ENCODE assay signal across 8 cellular contexts in the genomic region with DNA sequence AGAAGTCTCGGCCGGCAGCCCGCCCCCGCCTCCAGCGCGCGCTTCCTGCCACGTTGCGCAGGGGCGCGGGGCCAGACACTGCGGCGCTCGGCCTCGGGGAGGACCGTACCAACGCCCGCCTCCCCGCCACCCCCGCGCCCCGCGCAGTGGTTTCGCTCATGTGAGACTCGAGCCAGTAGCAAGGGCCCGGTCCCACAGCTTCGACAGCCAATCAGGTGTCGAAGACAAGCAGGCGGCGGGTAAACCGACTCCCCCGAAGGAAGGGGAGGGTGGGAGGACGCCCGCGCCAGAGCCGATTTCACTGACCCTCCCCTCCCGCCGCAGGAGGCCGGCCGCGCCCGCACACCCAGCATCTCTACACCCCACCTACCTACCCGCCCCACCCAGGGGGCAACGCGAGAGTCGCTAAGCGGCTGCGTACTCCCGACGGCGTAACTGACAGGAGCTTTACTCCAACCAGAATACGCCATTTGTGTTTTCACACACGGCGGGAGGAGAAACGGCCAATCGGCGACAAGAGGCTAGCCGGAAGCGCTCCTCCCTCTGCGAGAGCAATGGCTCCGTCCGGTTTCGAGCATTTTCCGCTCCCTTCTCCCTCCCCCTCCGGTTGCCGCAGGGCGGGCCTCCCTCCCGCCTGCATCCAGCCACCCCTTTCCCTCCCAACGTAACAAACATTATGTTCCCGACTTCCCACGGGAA. TPM values are rescaled to one million over a fixed set of nuclear protein-coding genes. Genes with fewer than 3 reads are reported as not detected.
DNase-seq lines count a peak whose midpoint lies in the region; ATAC-seq and TF ChIP-seq lines count a peak whose summit lies in the region.

No MANE protein-coding gene starts in this region.

- H3K4me1 ChIP-seq in mucosa of descending colon (ENCODE audit: low read depth): peaks cover 44% of the 10 kb centered on the region

- no peak for TF ChIP-seq EP300 in Ishikawa (IDR thresholded peaks at IDR 0.05; ENCODE audit: borderline replicate concordance)

- TF ChIP-seq CTCF in epithelial cell of proximal tubule (conservative IDR thresholded peaks at IDR 0.05; ENCODE audit: low read depth, low read length) (no peak), mucosa of descending colon (IDR thresholded peaks at IDR 0.05) (no peak)

- intact Hi-C loops in mucosa of descending colon (cut with DNase I, micrococcal nuclease): no loop called here

- no peak for TF ChIP-seq RAD21 in Ishikawa (IDR thresholded peaks at IDR 0.05; ENCODE audit: low read depth)

- ATAC-seq in GM21619 (IDR thresholded peaks at IDR 0.05; ENCODE audit: unreplicated experiment) (peak; percentile 66), mucosa of descending colon (peak; percentile 80)

- H3K4me3 ChIP-seq in epithelial cell of proximal tubule (ENCODE audit: low read depth, low read length): peak overlapping the region; percentile 90
- peak overlapping the region; percentile 50 for H3K4me3 ChIP-seq in mucosa of descending colon

- H3K9me3 ChIP-seq in mucosa of descending colon: no peaks in the 10 kb centered on the region

- DNase-seq in DMS114 treated with DMSO at 0.1 percent for 48 hours (lab: John Stamatoyannopoulos, UW; ENCODE audit: unreplicated experiment) (peak; percentile 89), OCI-M2 (lab: John Stamatoyannopoulos, UW; ENCODE audit: unreplicated experiment) (peak; percentile 84), epithelial cell of proximal tubule (ENCODE audit: low read depth) (peak; percentile 93), mucosa of descending colon (peak; percentile 99)
- peak; percentile 100 for DNase-seq in activated T-cell treated with anti-CD3 and anti-CD28 coated beads, Interleukin-2, amount 50 U/mL, for 1 hour
- peak; percentile 97 to 98 for DNase-seq in stimulated activated CD8-positive, alpha-beta memory T cell treated with anti-CD3 and anti-CD28 coated beads, Interleukin-4, amount 100 ng/mL, for 1 hour (ENCODE audit: low read depth in 2 of 2, low spot score in 1 of 2)

- H3K36me3 ChIP-seq in mucosa of descending colon (ENCODE audit: low read depth): no peaks in the 10 kb centered on the region

TF ChIP-seq in Ishikawa, 13 proteins besides CTCF, POLR2A, EP300 and RAD21:
- TF ChIP-seq TCF12 (IDR thresholded peaks at IDR 0.05; ENCODE audit: low read depth) (no peak), CREB1 (IDR thresholded peaks at IDR 0.05; ENCODE audit: low read depth) (peak; percentile 68; the same call in 1 of the 2 replicates), TAF1 (IDR thresholded peaks at IDR 0.05; ENCODE audit: low read depth) (no peak; the same call in 1 of the 2 replicates), CEBPB (IDR thresholded peaks at IDR 0.05) (peak; percentile 19; the same call in 1 of the 2 replicates), FOXM1 (IDR thresholded peaks at IDR 0.05; ENCODE audit: borderline replicate concordance, low read depth) (peak; percentile 35; the same call in 1 of the 2 replicates), MAX (IDR thresholded peaks at IDR 0.05) (peak; percentile 97), YY1 (IDR thresholded peaks at IDR 0.05; ENCODE audit: low read depth) (peak; percentile 87), ZBTB7A (IDR thresholded peaks at IDR 0.05; ENCODE audit: low read depth) (no peak), TEAD4 (IDR thresholded peaks at IDR 0.05) (no peak; the same call in none of the 2 replicates), NFIC (IDR thresholded peaks at IDR 0.05) (peak; percentile 55), EGR1 (IDR thresholded peaks at IDR 0.05) (peak; percentile 86)
- TF ChIP-seq, protein P1, sequence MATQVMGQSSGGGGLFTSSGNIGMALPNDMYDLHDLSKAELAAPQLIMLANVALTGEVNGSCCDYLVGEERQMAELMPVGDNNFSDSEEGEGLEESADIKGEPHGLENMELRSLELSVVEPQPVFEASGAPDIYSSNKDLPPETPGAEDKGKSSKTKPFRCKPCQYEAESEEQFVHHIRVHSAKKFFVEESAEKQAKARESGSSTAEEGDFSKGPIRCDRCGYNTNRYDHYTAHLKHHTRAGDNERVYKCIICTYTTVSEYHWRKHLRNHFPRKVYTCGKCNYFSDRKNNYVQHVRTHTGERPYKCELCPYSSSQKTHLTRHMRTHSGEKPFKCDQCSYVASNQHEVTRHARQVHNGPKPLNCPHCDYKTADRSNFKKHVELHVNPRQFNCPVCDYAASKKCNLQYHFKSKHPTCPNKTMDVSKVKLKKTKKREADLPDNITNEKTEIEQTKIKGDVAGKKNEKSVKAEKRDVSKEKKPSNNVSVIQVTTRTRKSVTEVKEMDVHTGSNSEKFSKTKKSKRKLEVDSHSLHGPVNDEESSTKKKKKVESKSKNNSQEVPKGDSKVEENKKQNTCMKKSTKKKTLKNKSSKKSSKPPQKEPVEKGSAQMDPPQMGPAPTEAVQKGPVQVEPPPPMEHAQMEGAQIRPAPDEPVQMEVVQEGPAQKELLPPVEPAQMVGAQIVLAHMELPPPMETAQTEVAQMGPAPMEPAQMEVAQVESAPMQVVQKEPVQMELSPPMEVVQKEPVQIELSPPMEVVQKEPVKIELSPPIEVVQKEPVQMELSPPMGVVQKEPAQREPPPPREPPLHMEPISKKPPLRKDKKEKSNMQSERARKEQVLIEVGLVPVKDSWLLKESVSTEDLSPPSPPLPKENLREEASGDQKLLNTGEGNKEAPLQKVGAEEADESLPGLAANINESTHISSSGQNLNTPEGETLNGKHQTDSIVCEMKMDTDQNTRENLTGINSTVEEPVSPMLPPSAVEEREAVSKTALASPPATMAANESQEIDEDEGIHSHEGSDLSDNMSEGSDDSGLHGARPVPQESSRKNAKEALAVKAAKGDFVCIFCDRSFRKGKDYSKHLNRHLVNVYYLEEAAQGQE (IDR thresholded peaks at IDR 0.05; ENCODE audit: low read depth): no peak
- TF ChIP-seq, protein P2, sequence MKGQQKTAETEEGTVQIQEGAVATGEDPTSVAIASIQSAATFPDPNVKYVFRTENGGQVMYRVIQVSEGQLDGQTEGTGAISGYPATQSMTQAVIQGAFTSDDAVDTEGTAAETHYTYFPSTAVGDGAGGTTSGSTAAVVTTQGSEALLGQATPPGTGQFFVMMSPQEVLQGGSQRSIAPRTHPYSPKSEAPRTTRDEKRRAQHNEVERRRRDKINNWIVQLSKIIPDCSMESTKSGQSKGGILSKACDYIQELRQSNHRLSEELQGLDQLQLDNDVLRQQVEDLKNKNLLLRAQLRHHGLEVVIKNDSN (IDR thresholded peaks at IDR 0.05): 0 out of 2 replicates have a peak, but pooled peaks have one; percentile 1

RNA-seq across cellular contexts. Expression of gene SETD5, which starts 0.6 kb away (rescaled TPM):
- 33.0 and 41.1 TPM in 2 replicates for total RNA-seq in epithelial cell of proximal tubule
- 100 to 1,000 TPM in 2 of 3 donors, 10 to 100 TPM in 1; 94.8 to 132 (median 101) TPM for total RNA-seq in mucosa of descending colon

RNA-seq across cellular contexts. Expression of gene THUMPD3, which starts 33.9 kb away (rescaled TPM):
- 40.8 and 43.9 TPM in 2 replicates for total RNA-seq in epithelial cell of proximal tubule
- total RNA-seq in mucosa of descending colon: 10 to 100 TPM; 30.0 to 34.0 (median 31.2) TPM

Comparison
In these comparisons a context has a peak if more than half of its experiments do, and no peak if none do; other contexts are left out.
1. Peak in every context shown above with its lines: DNase-seq, ATAC-seq and H3K4me3 ChIP-seq.